ENCODE assay signal across 8 cellular contexts in genomic region chr5:14011089-14012004, GRCh38.
DNase-seq lines count a peak whose midpoint lies in the region; FAIRE-seq and TF ChIP-seq lines count a peak whose summit lies in the region.

No MANE protein-coding gene starts in this region.

- H3K27me3 ChIP-seq in Karpas-422 (ENCODE audit: low read length) (no peaks in the 10 kb centered on the region), prostate gland (replicated peaks; ENCODE audit: insufficient read depth) (no peaks in the 10 kb centered on the region)

- no peak overlapping the region for H3K4me3 ChIP-seq in Karpas-422 (ENCODE audit: low read length)
- H3K4me3 ChIP-seq in astrocyte of the spinal cord (ENCODE audit: low read depth, low read length), result peak overlapping the region; percentile 58
- peak overlapping the region; percentile 49 to 51 for H3K4me3 ChIP-seq in prostate gland

- no peaks in the 10 kb centered on the region for H3K9me2 ChIP-seq in Karpas-422 (replicated peaks; ENCODE audit: insufficient read depth, low read length)

- H2AFZ ChIP-seq in Karpas-422 (ENCODE audit: low read length), result no peak overlapping the region

- intact Hi-C loops in prostate gland (cut with DNase I), result no loop called here

- TF ChIP-seq POLR2A in H54 (IDR thresholded peaks at IDR 0.05; ENCODE audit: low read depth, low read length), result peak; percentile 70
- peak; percentile 66 for TF ChIP-seq POLR2A in prostate gland (IDR thresholded peaks at IDR 0.05)

- no peaks in the 10 kb centered on the region for H3K79me2 ChIP-seq in Karpas-422 (ENCODE audit: low read length)

- H3K4me2 ChIP-seq in Karpas-422 (ENCODE audit: low read depth, low read length, poor library complexity, severe bottlenecking), result peak overlapping the region; percentile 19

- peak; percentile 86 for DNase-seq in GM10266 (ENCODE audit: extremely low spot score)
- peak; percentile 94 for DNase-seq in H54 (ENCODE audit: insufficient read length, low spot score)
- peak; percentile 42 for DNase-seq in Karpas-422
- DNase-seq in RPMI7951 (ENCODE audit: low read depth), result peak; percentile 92
- DNase-seq in astrocyte of the spinal cord (ENCODE audit: low read depth, low spot score), result peak; percentile 87
- DNase-seq in hippocampal formation (lab: John Stamatoyannopoulos, UW), result peak; percentile 65 to 75
- peak; percentile 83 for DNase-seq in prostate gland (ENCODE audit: low spot score)
- no peak for DNase-seq in stimulated activated naive CD4-positive, alpha-beta T cell treated with Interleukin-2 at 50 U/mL for 16 hours (lab: John Stamatoyannopoulos, UW)

- TF ChIP-seq CTCF in GM10266 (IDR thresholded peaks at IDR 0.05; ENCODE audit: control insufficient read depth, insufficient read depth, low read depth, missing control alignments), result peak; percentile 18
- TF ChIP-seq CTCF in astrocyte of the spinal cord (IDR thresholded peaks at IDR 0.05; ENCODE audit: low read depth, low read length), result no peak
- peak in 2 of 4 experiments; percentile 9 to 35 for TF ChIP-seq CTCF in prostate gland (IDR thresholded peaks at IDR 0.05)

- H3K27ac ChIP-seq in Karpas-422 (ENCODE audit: low read length) (no peak overlapping the region), prostate gland (peak overlapping the region; percentile 70 to 84)

- H3K9ac ChIP-seq in Karpas-422 (ENCODE audit: low read length), result no peak overlapping the region

- H3K9me3 ChIP-seq in Karpas-422 (ENCODE audit: low read length), result no peaks in the 10 kb centered on the region
- no peaks in the 10 kb centered on the region for H3K9me3 ChIP-seq in prostate gland

- in situ Hi-C loops in astrocyte of the spinal cord (cut with HindIII; ENCODE audit: low sequenced_read_pairs), result no loop called here

- H3K36me3 ChIP-seq in Karpas-422 (ENCODE audit: insufficient read depth, low read length) (no peaks in the 10 kb centered on the region), prostate gland (no peaks in the 10 kb centered on the region)

- H4K20me1 ChIP-seq in Karpas-422 (ENCODE audit: insufficient read depth, low read depth, low read length), result no peaks in the 10 kb centered on the region

- H3K4me1 ChIP-seq in Karpas-422 (ENCODE audit: low read length) (no peaks in the 10 kb centered on the region), prostate gland (replicated peaks) (no peaks in the 10 kb centered on the region)

- peak; percentile 80 for FAIRE-seq in H54 (lab: Jason Lieb, UNC)

- WGBS in prostate gland, result 2% methylated on average over 37 of the region's 74 CpGs
